31 cellular contexts compared by ENCODE assay signal in the genomic region with DNA sequence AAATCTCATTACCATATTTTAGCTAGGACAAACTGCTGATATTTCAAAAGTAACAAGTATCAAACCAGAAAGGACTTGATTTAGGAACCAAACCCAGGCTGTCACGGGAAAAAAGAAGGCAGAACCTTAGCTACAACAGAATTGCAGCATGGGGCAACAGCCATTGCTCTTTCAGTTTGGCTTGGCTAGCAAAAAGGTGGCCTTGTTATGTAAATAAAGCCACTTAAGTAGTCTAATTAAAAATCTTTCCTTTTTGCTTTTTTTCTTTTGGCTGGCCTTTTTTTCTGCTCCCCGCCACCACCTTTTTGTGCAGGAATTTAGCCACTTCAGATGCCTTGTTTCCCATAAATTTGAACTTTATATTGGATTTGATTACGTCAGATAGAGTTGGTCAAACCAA.
"Had no signal": no experiment of that assay in that cellular context is flagged by ENCODE, and none has a peak within 500 bp of the region (broad histone marks: within the 10 kb centered on the region; RNA-seq: fewer than 3 reads in every experiment).

No MANE protein-coding gene starts in this region.

- H3K4me1 Mint-ChIP-seq: activated naive CD4-positive, alpha-beta T cell treated with anti-CD3 and anti-CD28 coated beads, Interleukin-2, amount 50 U/mL, for 24 hours had no signal

- H3K27ac ChIP-seq: ascending aorta, body of pancreas, SJCRH30 had no signal

- H3K27ac Mint-ChIP-seq: activated CD8-positive, alpha-beta T cell treated with anti-CD3 and anti-CD28 coated beads, Interleukin-2, amount 10 ng/mL, durations not matched to agents 7 days and 5 days; activated naive CD4-positive, alpha-beta T cell treated with anti-CD3 and anti-CD28 coated beads, Interleukin-2, amount 50 U/mL, for 24 hours; activated T-cell treated with anti-CD3 and anti-CD28 coated beads, Interleukin-2, amount 50 U/mL, for 24 hours; activated T-helper 1 cell treated with anti-CD3 and anti-CD28 coated beads, Interleukin-12 subunit alpha, Interleukin-12 subunit beta, Interleukin-2, Interleukin-4 antibody, amounts not matched to agents 30 ng/mL and 10 ng/mL and 1 ng/mL, durations not matched to agents 14 hours and 24 hours and 36 hours; T-helper 2 cell treated with Interferon-gamma antibody and Interleukin-4, amounts not matched to agents 5 μg/mL and 100 μg/mL, for 36 hours had no signal

- H3K9ac ChIP-seq: SK-N-SH had no signal

- H3K36me3 ChIP-seq: ascending aorta, SJCRH30 had no signal

- H3K27me3 ChIP-seq: ascending aorta, body of pancreas, SJCRH30 had no signal

- H3K9me3 ChIP-seq: ascending aorta, body of pancreas, SJCRH30, SK-N-SH had no signal

- DNase-seq: activated CD4-positive, alpha-beta T cell treated with anti-CD3 and anti-CD28 coated beads for 48 hours; activated CD4-positive, alpha-beta T cell treated with anti-CD3 and anti-CD28 coated beads, Interleukin-2, amount 50 U/mL, for 4 hours; activated CD4-positive, CD25-positive, alpha-beta regulatory T cell treated with anti-CD3 and anti-CD28 coated beads, Interleukin-2, amount 50 U/mL, for 72 hours; activated CD8-positive, alpha-beta T cell treated with anti-CD3 and anti-CD28 coated beads, Interleukin-2, amount 10 ng/mL, durations not matched to agents 7 days and 5 days; activated effector memory CD4-positive, alpha-beta T cell treated with Interleukin-2 at 50 U/mL for 16 hours; activated naive CD4-positive, alpha-beta T cell; activated T-cell treated with anti-CD3 and anti-CD28 coated beads, Interleukin-2, amount 50 U/mL, for 24 hours; body of pancreas; central memory CD4-positive, alpha-beta T cell; MV-4-11; NCI-H1092 treated with DMSO at 0.1 percent for 48 hours; NCI-H1417 treated with DMSO at 0.1 percent for 48 hours; NCI-H1694; NCI-H2029; NCI-H2107; NCI-H2171 treated with DMSO at 0.1 percent for 48 hours; NCI-H226; NCI-H510A; NCI-H526 treated with DMSO at 0.1 percent for 48 hours; NCI-H82; NK-92 treated with Interleukin-12 subunit alpha and Interleukin-12 subunit beta, amount 100 ng/mL, for 24 hours; OCI-M1; RPMI8226; SJCRH30; SK-N-SH had no signal

- H3K4me3 Mint-ChIP-seq: activated CD8-positive, alpha-beta T cell treated with anti-CD3 and anti-CD28 coated beads, Interleukin-2, amount 10 ng/mL, durations not matched to agents 7 days and 5 days; activated naive CD4-positive, alpha-beta T cell treated with anti-CD3 and anti-CD28 coated beads, Interleukin-2, amount 50 U/mL, for 24 hours; activated T-cell treated with anti-CD3 and anti-CD28 coated beads, Interleukin-2, amount 50 U/mL, for 24 hours; activated T-helper 1 cell treated with anti-CD3 and anti-CD28 coated beads, Interleukin-12 subunit alpha, Interleukin-12 subunit beta, Interleukin-2, Interleukin-4 antibody, amounts not matched to agents 30 ng/mL and 10 ng/mL and 1 ng/mL, durations not matched to agents 14 hours and 24 hours and 36 hours; T-helper 2 cell treated with Interferon-gamma antibody and Interleukin-4, amounts not matched to agents 5 μg/mL and 100 μg/mL, for 36 hours had no signal

- H3K27me3 Mint-ChIP-seq: activated naive CD4-positive, alpha-beta T cell treated with anti-CD3 and anti-CD28 coated beads, Interleukin-2, amount 50 U/mL, for 24 hours had no signal

- H3K36me3 Mint-ChIP-seq: activated naive CD4-positive, alpha-beta T cell treated with anti-CD3 and anti-CD28 coated beads, Interleukin-2, amount 50 U/mL, for 24 hours had no signal

- H3K4me3 ChIP-seq: ascending aorta, body of pancreas, SJCRH30 had no signal

- H3K4me2 ChIP-seq: SK-N-SH had no signal

- H3K4me1 ChIP-seq: ascending aorta, body of pancreas, SJCRH30 had no signal

- H3K9me3 Mint-ChIP-seq: activated naive CD4-positive, alpha-beta T cell treated with anti-CD3 and anti-CD28 coated beads, Interleukin-2, amount 50 U/mL, for 24 hours; activated T-cell treated with anti-CD3 and anti-CD28 coated beads, Interleukin-2, amount 50 U/mL, for 24 hours; activated T-helper 1 cell treated with anti-CD3 and anti-CD28 coated beads, Interleukin-12 subunit alpha, Interleukin-12 subunit beta, Interleukin-2, Interleukin-4 antibody, amounts not matched to agents 30 ng/mL and 10 ng/mL and 1 ng/mL, durations not matched to agents 14 hours and 24 hours and 36 hours had no signal

- ATAC-seq: activated CD8-positive, alpha-beta T cell treated with anti-CD3 and anti-CD28 coated beads, Interleukin-2, amount 10 ng/mL, durations not matched to agents 7 days and 5 days; body of pancreas; Panc1; Right ventricle myocardium inferior had no signal

- H3K9me2 ChIP-seq: SK-N-SH had no signal
